ENCODE assay signal across 22 cellular contexts in genomic region chr1:55339681-55340080, GRCh38.
"Had no signal": no experiment of that assay in that cellular context is flagged by ENCODE, and none has a peak within 500 bp of the region (broad histone marks: within the 10 kb centered on the region; RNA-seq: fewer than 3 reads in every experiment).

No MANE protein-coding gene starts in this region.

- H3K27ac ChIP-seq: colonic mucosa, dorsolateral prefrontal cortex, esophagus muscularis mucosa, gastrocnemius medialis, heart right ventricle, left lung, lower lobe of right lung had no signal

- ATAC-seq: gastrocnemius medialis; heart right ventricle; left cardiac atrium; left lung; left ventricle myocardium superior; lower lobe of right lung; mucosa of descending colon; naive thymus-derived CD8-positive, alpha-beta T cell had no signal

- H3K36me3 ChIP-seq: colonic mucosa, esophagus muscularis mucosa, gastrocnemius medialis, heart right ventricle, left lung, lower lobe of right lung had no signal

- H3K4me3 ChIP-seq: colonic mucosa, dorsolateral prefrontal cortex, esophagus muscularis mucosa, gastrocnemius medialis, heart right ventricle, left lung, lower lobe of right lung, mucosa of descending colon had no signal

- H3K27me3 ChIP-seq: colonic mucosa, dorsolateral prefrontal cortex, esophagus muscularis mucosa, gastrocnemius medialis, heart right ventricle, left lung had no signal

- H3K4me3 Mint-ChIP-seq: mesothelial cell of epicardium; naive B cell; naive thymus-derived CD8-positive, alpha-beta T cell had no signal

- H3K27ac Mint-ChIP-seq: mesothelial cell of epicardium; naive B cell; naive thymus-derived CD8-positive, alpha-beta T cell had no signal

- H3K36me3 Mint-ChIP-seq: mesothelial cell of epicardium had no signal

- H3K9me3 ChIP-seq: colonic mucosa, gastrocnemius medialis, left lung, mucosa of descending colon had no signal

- H3K4me1 Mint-ChIP-seq: mesothelial cell of epicardium; naive thymus-derived CD8-positive, alpha-beta T cell had no signal

- H3K4me1 ChIP-seq: colonic mucosa, esophagus muscularis mucosa, gastrocnemius medialis, left lung, lower lobe of right lung had no signal

- DNase-seq: colonic mucosa; dermis blood vessel endothelial cell; dorsolateral prefrontal cortex; effector CD4-positive, alpha-beta T cell; effector memory CD4-positive, alpha-beta T cell; foreskin fibroblast; foreskin melanocyte; gastrocnemius medialis; glutamatergic neuron; head of caudate nucleus; heart right ventricle; hippocampal formation; left cardiac atrium; left lung; left ventricle myocardium superior; lower lobe of right lung; mesenchymal stem cell; mucosa of descending colon; naive B cell; naive thymus-derived CD8-positive, alpha-beta T cell had no signal
